8 cellular contexts compared by ENCODE assay signal in the genomic region with DNA sequence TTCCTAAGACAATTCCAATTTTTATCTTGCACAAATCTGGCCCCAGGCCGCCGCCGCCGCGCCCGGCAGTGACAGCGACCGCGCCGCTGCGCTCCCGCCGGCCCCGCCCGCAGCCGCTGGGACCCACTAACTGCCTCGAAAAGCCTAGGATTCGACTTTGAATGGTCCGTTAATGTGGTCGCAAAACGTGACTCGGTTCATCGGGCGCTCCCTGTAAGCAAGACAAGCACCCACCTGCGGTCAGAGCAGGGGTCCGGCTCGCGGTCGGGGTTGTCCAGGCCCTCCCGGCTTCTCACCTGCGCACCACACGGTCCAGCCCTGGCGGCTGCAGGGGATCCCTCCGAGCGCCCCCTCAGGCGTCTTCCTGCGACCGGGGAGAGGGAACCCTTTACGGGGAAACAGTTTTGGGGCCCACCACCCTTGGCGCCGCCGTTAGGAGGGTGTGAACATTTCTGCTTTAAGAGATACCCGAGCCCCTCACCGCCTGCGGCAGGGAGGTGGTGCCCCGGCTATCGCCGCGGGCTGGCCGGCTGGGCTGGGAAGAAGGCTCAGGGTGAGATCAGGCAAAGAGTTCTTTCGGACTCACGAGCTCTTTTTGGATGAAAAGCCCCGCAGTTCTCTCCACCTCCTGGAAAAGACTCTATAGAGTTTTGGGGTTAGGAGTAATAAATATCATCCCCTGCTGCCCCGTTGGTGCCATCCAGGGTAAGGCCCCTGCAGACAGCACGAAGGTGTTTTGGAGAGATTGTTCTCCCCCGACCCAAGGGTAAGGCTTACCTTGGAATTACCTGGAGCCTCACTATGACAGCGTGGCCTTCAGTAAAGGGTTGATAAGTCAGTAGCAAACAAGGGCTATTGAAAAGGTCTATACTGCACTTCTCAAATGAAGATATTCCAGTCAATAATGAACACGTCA. TPM values are rescaled to one million over a fixed set of nuclear protein-coding genes. Genes with fewer than 3 reads are reported as not detected.
DNase-seq lines count a peak whose midpoint lies in the region; ATAC-seq and TF ChIP-seq lines count a peak whose summit lies in the region.

No MANE protein-coding gene starts in this region.

- intact Hi-C loops in Right ventricle myocardium superior (cut with DNase I), result no loop called here

- no peak for TF ChIP-seq CTCF in retinal pigment epithelial cell (conservative IDR thresholded peaks at IDR 0.05; ENCODE audit: low read depth, low read length)

- H3K4me3 ChIP-seq in retinal pigment epithelial cell (ENCODE audit: low read length), result peak overlapping the region; percentile 34

- ATAC-seq in Right ventricle myocardium superior (ENCODE audit: poor library complexity), result peak; percentile 79

- DNase-seq in stimulated activated CD4-positive, alpha-beta T cell treated with anti-CD3 and anti-CD28 coated beads, Interleukin-4, amount 100 ng/mL, for 1 hour, result peak; percentile 15
- DNase-seq in stimulated activated CD4-positive, alpha-beta T cell treated with anti-CD3 and anti-CD28 coated beads, Interleukin-1b, Interleukin-23, amount 100 ng/mL, for 48 hours, result no peak
- DNase-seq in activated CD8-positive, alpha-beta memory T cell treated with anti-CD3 and anti-CD28 coated beads for 24 hours, result peak; percentile 73
- DNase-seq in Right ventricle myocardium superior (no peak), retinal pigment epithelial cell (ENCODE audit: low read depth) (no peak), dermis blood vessel endothelial cell (no peak), SKM-1 (lab: John Stamatoyannopoulos, UW; ENCODE audit: unreplicated experiment) (no peak), COLO668 (lab: John Stamatoyannopoulos, UW; ENCODE audit: unreplicated experiment) (no peak)

RNA-seq across cellular contexts. Expression of a gene that starts 13.6 kb away (rescaled TPM):
- total RNA-seq in Right ventricle myocardium superior, result 22.4 TPM
- total RNA-seq in dermis blood vessel endothelial cell, result 4.9 and 7.4 TPM in 2 replicates

RNA-seq across cellular contexts. Expression of a gene that starts 47.2 kb away (rescaled TPM):
- total RNA-seq in Right ventricle myocardium superior, result 7.3 TPM
- 0.09 TPM in 1 of 2 replicates, not detected in the other for total RNA-seq in dermis blood vessel endothelial cell

Comparison
In these comparisons a context has a peak if more than half of its experiments do, and no peak if none do; other contexts are left out.
1. DNase-seq: peak in stimulated activated CD4-positive, alpha-beta T cell treated with anti-CD3 and anti-CD28 coated beads, Interleukin-4, amount 100 ng/mL, for 1 hour (single experiment) and activated CD8-positive, alpha-beta memory T cell treated with anti-CD3 and anti-CD28 coated beads for 24 hours (single experiment); none in stimulated activated CD4-positive, alpha-beta T cell treated with anti-CD3 and anti-CD28 coated beads, Interleukin-1b, Interleukin-23, amount 100 ng/mL, for 48 hours (single experiment), Right ventricle myocardium superior (single experiment), retinal pigment epithelial cell (single experiment), dermis blood vessel endothelial cell (single experiment), SKM-1 (single experiment) and COLO668 (single experiment).